27 cellular contexts compared by ENCODE assay signal in the genomic region with DNA sequence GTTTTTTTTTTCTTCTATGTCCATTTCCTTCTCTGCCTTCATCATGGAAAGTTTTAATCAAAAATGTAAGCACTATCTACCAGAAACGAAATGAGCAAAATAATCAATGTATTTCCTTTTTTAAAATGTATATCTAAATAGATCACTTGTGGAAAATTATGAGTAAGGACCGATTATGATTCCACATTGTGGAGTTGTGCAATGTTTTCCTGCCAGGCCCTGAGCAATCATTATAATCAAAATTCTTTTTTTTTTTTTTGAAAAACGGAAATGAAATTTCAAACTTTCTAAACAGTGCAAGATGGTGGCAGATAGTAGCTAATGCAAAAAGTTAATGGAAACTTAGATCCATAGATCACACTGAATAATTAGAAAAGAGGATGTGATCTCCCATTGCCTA.
"Had no signal": no experiment of that assay in that cellular context is flagged by ENCODE, and none has a peak within 500 bp of the region (broad histone marks: within the 10 kb centered on the region; RNA-seq: fewer than 3 reads in every experiment).

No MANE protein-coding gene starts in this region.

- H3K4me1 ChIP-seq: esophagus muscularis mucosa had no signal

- H3K27ac Mint-ChIP-seq: activated CD4-positive, alpha-beta memory T cell treated with anti-CD3 and anti-CD28 coated beads for 36 hours; activated CD4-positive, alpha-beta T cell treated with anti-CD3 and anti-CD28 coated beads for 36 hours; activated CD4-positive, alpha-beta T cell treated with anti-CD3 and anti-CD28 coated beads, Interleukin-2, amount 10 ng/mL, durations not matched to agents 24 days and 14 days; activated CD8-positive, alpha-beta memory T cell treated with anti-CD3 and anti-CD28 coated beads, Interleukin-2, amount 10 ng/mL, durations not matched to agents 7 days and 5 days; activated CD8-positive, alpha-beta T cell treated with anti-CD3 and anti-CD28 coated beads, Interleukin-2, amount 10 ng/mL, durations not matched to agents 7 days and 5 days; activated naive CD4-positive, alpha-beta T cell treated with anti-CD3 and anti-CD28 coated beads for 36 hours; activated naive CD4-positive, alpha-beta T cell treated with anti-CD3 and anti-CD28 coated beads, Interleukin-2, amount 50 U/mL, for 72 hours; activated T-helper 1 cell treated with anti-CD3 and anti-CD28 coated beads, Interleukin-12 subunit alpha, Interleukin-12 subunit beta, Interleukin-2, Interleukin-4 antibody, amounts not matched to agents 30 ng/mL and 10 ng/mL and 1 ng/mL, durations not matched to agents 14 hours and 24 hours and 36 hours; activated T-helper 2 cell treated with anti-CD3 and anti-CD28 coated beads, Interferon-gamma antibody, Interleukin-2, Interleukin-4, amounts not matched to agents 10 μg/mL and 5 μg/mL and 100 μg/mL, durations not matched to agents 14 hours and 24 hours and 36 hours; effector memory CD8-positive, alpha-beta T cell had no signal

- H3K4me3 ChIP-seq: esophagus muscularis mucosa had no signal

- DNase-seq: activated CD4-positive, alpha-beta memory T cell treated with anti-CD3 and anti-CD28 coated beads for 36 hours; activated CD4-positive, alpha-beta T cell treated with anti-CD3 and anti-CD28 coated beads for 36 hours; activated CD4-positive, alpha-beta T cell treated with anti-CD3 and anti-CD28 coated beads, Interleukin-2, amount 10 ng/mL, durations not matched to agents 24 days and 14 days; activated CD4-positive, CD25-positive, alpha-beta regulatory T cell; activated CD4-positive, CD25-positive, alpha-beta regulatory T cell treated with anti-CD3 and anti-CD28 coated beads, Interleukin-2, amount 50 U/mL, for 72 hours; activated CD8-positive, alpha-beta memory T cell treated with anti-CD3 and anti-CD28 coated beads, Interleukin-2, amount 10 ng/mL, durations not matched to agents 7 days and 5 days; activated CD8-positive, alpha-beta memory T cell treated with anti-CD3 and anti-CD28 coated beads, Interleukin-2, amount 50 U/mL, for 4 hours; activated CD8-positive, alpha-beta T cell treated with anti-CD3 and anti-CD28 coated beads, Interleukin-2, amount 10 ng/mL, durations not matched to agents 7 days and 5 days; activated effector memory CD4-positive, alpha-beta T cell treated with anti-CD3 and anti-CD28 coated beads, Interleukin-2, amount 50 U/mL, for 16 hours; activated naive CD4-positive, alpha-beta T cell treated with anti-CD3 and anti-CD28 coated beads for 36 hours; activated T-cell treated with anti-CD3 and anti-CD28 coated beads, Interleukin-2, amount 50 U/mL, for 1 hour; activated T-cell treated with anti-CD3 and anti-CD28 coated beads, Interleukin-2, amount 50 U/mL, for 48 hours; amniotic stem cell; anterior cingulate cortex; brain microvascular endothelial cell; caudate nucleus; cortex of kidney; dermis blood vessel endothelial cell; effector CD4-positive, alpha-beta T cell; effector memory CD8-positive, alpha-beta T cell; erythroblast; head of caudate nucleus; T-helper 2 cell had no signal

- H3K4me3 Mint-ChIP-seq: activated CD4-positive, alpha-beta memory T cell treated with anti-CD3 and anti-CD28 coated beads for 36 hours; activated CD4-positive, alpha-beta T cell treated with anti-CD3 and anti-CD28 coated beads for 36 hours; activated CD4-positive, alpha-beta T cell treated with anti-CD3 and anti-CD28 coated beads, Interleukin-2, amount 10 ng/mL, durations not matched to agents 24 days and 14 days; activated CD8-positive, alpha-beta memory T cell treated with anti-CD3 and anti-CD28 coated beads, Interleukin-2, amount 10 ng/mL, durations not matched to agents 7 days and 5 days; activated CD8-positive, alpha-beta T cell treated with anti-CD3 and anti-CD28 coated beads, Interleukin-2, amount 10 ng/mL, durations not matched to agents 7 days and 5 days; activated naive CD4-positive, alpha-beta T cell treated with anti-CD3 and anti-CD28 coated beads for 36 hours; activated T-helper 1 cell treated with anti-CD3 and anti-CD28 coated beads, Interleukin-12 subunit alpha, Interleukin-12 subunit beta, Interleukin-2, Interleukin-4 antibody, amounts not matched to agents 30 ng/mL and 10 ng/mL and 1 ng/mL, durations not matched to agents 14 hours and 24 hours and 36 hours; effector memory CD8-positive, alpha-beta T cell had no signal

- H3K36me3 Mint-ChIP-seq: activated CD4-positive, alpha-beta memory T cell treated with anti-CD3 and anti-CD28 coated beads for 36 hours; activated CD8-positive, alpha-beta memory T cell treated with anti-CD3 and anti-CD28 coated beads, Interleukin-2, amount 10 ng/mL, durations not matched to agents 7 days and 5 days; activated naive CD4-positive, alpha-beta T cell treated with anti-CD3 and anti-CD28 coated beads, Interleukin-2, amount 50 U/mL, for 72 hours had no signal

- H3K4me1 Mint-ChIP-seq: activated CD4-positive, alpha-beta T cell treated with anti-CD3 and anti-CD28 coated beads for 36 hours; activated CD4-positive, alpha-beta T cell treated with anti-CD3 and anti-CD28 coated beads, Interleukin-2, amount 10 ng/mL, durations not matched to agents 24 days and 14 days; activated CD8-positive, alpha-beta memory T cell treated with anti-CD3 and anti-CD28 coated beads, Interleukin-2, amount 10 ng/mL, durations not matched to agents 7 days and 5 days had no signal

- H3K27me3 ChIP-seq: brain microvascular endothelial cell had no signal

- H3K9me3 Mint-ChIP-seq: activated CD4-positive, alpha-beta T cell treated with anti-CD3 and anti-CD28 coated beads, Interleukin-2, amount 10 ng/mL, durations not matched to agents 24 days and 14 days; activated naive CD4-positive, alpha-beta T cell treated with anti-CD3 and anti-CD28 coated beads for 36 hours; activated naive CD4-positive, alpha-beta T cell treated with anti-CD3 and anti-CD28 coated beads, Interleukin-2, amount 50 U/mL, for 72 hours; activated T-helper 1 cell treated with anti-CD3 and anti-CD28 coated beads, Interleukin-12 subunit alpha, Interleukin-12 subunit beta, Interleukin-2, Interleukin-4 antibody, amounts not matched to agents 30 ng/mL and 10 ng/mL and 1 ng/mL, durations not matched to agents 14 hours and 24 hours and 36 hours; activated T-helper 2 cell treated with anti-CD3 and anti-CD28 coated beads, Interferon-gamma antibody, Interleukin-2, Interleukin-4, amounts not matched to agents 10 μg/mL and 5 μg/mL and 100 μg/mL, durations not matched to agents 14 hours and 24 hours and 36 hours; effector memory CD8-positive, alpha-beta T cell had no signal

- H3K27ac ChIP-seq: brain microvascular endothelial cell, esophagus muscularis mucosa had no signal

- H3K36me3 ChIP-seq: brain microvascular endothelial cell, esophagus muscularis mucosa had no signal
